Comparison of ENCODE assay signal across 12 cellular contexts in genomic region chr12:50579757-50580267, GRCh38.
A peak's percentile ranks its signal among the peaks of the same experiment; 100 is the strongest.
DNase-seq lines count a peak whose midpoint lies in the region; ATAC-seq and TF ChIP-seq lines count a peak whose summit lies in the region.
"Had no signal": no experiment of that assay in that cellular context is flagged by ENCODE, and none has a peak within 500 bp of the region (broad histone marks: within the 10 kb centered on the region; RNA-seq: fewer than 3 reads in every experiment).

No MANE protein-coding gene starts in this region.

- H3K4me2 ChIP-seq in HCT116 (ENCODE audit: low read length) (peak overlapping the region; percentile 31; the same call in 1 of the 2 replicates), SK-N-SH (0 out of 2 replicates have a peak overlapping the region, but pooled peaks have one; percentile 14)

- H4K20me1 ChIP-seq in HCT116 (ENCODE audit: insufficient read depth) (no peaks in the 10 kb centered on the region), SK-N-SH (ENCODE audit: insufficient read depth) (no peaks in the 10 kb centered on the region)

- TF ChIP-seq POLR2A in HCT116 (IDR thresholded peaks at IDR 0.05; ENCODE audit: borderline replicate concordance, extremely low read depth, insufficient read depth, insufficient read length), result no peak

- H3F3A ChIP-seq in SK-N-SH (replicated peaks; ENCODE audit: insufficient read depth), result peaks cover 43% of the 10 kb centered on the region

- H3K36me3 ChIP-seq in HCT116 (ENCODE audit: control insufficient read depth in 1 of 2, insufficient read depth in 2 of 2, low read length in 2 of 2) (no peaks in the 10 kb centered on the region), SK-N-SH (replicated peaks in 1 of 2; ENCODE audit: control insufficient read depth in 1 of 2, insufficient read depth in 2 of 2, low read length in 1 of 2) (no peaks in the 10 kb centered on the region), lower lobe of right lung (no peaks in the 10 kb centered on the region)
- H3K36me3 ChIP-seq: vagina had no signal

- no peak overlapping the region for H3K4me3 Mint-ChIP-seq in effector memory CD8-positive, alpha-beta T cell

- H2AFZ ChIP-seq in HCT116 (ENCODE audit: low read depth, low read length, poor library complexity, severe bottlenecking), result no peak overlapping the region
- no peak overlapping the region for H2AFZ ChIP-seq in SK-N-SH (ENCODE audit: low read depth)

- H3K4me1 ChIP-seq in HCT116 (ENCODE audit: control insufficient read depth in 1 of 2, insufficient read depth in 2 of 2, low read length in 2 of 2), result peaks cover 4 to 21% of the 10 kb centered on the region in 2 experiments; a peak in 3 of 4 replicates
- peaks cover 2 to 46% of the 10 kb centered on the region in 2 experiments for H3K4me1 ChIP-seq in SK-N-SH (ENCODE audit: control insufficient read depth in 1 of 2, insufficient read depth in 2 of 2, low read depth in 1 of 2, low read length in 1 of 2)
- peaks cover 45% of the 10 kb centered on the region for H3K4me1 ChIP-seq in lower lobe of right lung

- TF ChIP-seq CTCF in HCT116 (IDR thresholded peaks at IDR 0.05 in 2 of 3, conservative IDR thresholded peaks at IDR 0.05 in 1 of 3; ENCODE audit: borderline replicate concordance in 1 of 3, insufficient read depth in 1 of 3, low read depth in 2 of 3, low read length in 2 of 3) (no peak), SK-N-SH (IDR thresholded peaks at IDR 0.05) (no peak), lower lobe of right lung (IDR thresholded peaks at IDR 0.05) (no peak)

- H3K9ac ChIP-seq in HCT116 (ENCODE audit: low read length), result no peak overlapping the region
- H3K9ac ChIP-seq in SK-N-SH, result no peak overlapping the region

- no peak for TF ChIP-seq RAD21 in HCT116 (IDR thresholded peaks at IDR 0.05; ENCODE audit: low read depth)
- TF ChIP-seq RAD21 in SK-N-SH (IDR thresholded peaks at IDR 0.05; ENCODE audit: low read length), result no peak

- peaks cover 6 to 8% of the 10 kb centered on the region in 2 donors for H3K4me1 Mint-ChIP-seq in effector memory CD8-positive, alpha-beta T cell (ENCODE audit: low read depth in 2 of 2)

- H3K9me3 ChIP-seq in HCT116 (ENCODE audit: control insufficient read depth in 1 of 2, insufficient read depth in 1 of 2, low read depth in 1 of 2, low read length in 2 of 2) (no peaks in the 10 kb centered on the region), SK-N-SH (no peaks in the 10 kb centered on the region), lower lobe of right lung (no peaks in the 10 kb centered on the region)
- H3K9me3 ChIP-seq: vagina had no signal

- POLR2A ChIA-PET in HCT116 (lab: Charles Lee), result no interaction called here
- POLR2A ChIA-PET in SK-N-SH (lab: Yijun Ruan, JAX), result no interaction called here

- H3K9me3 Mint-ChIP-seq in effector memory CD8-positive, alpha-beta T cell, result no peaks in the 10 kb centered on the region

- H3K27ac ChIP-seq in HCT116 (ENCODE audit: low read depth, low read length), result no peak overlapping the region
- peak overlapping the region in 1 of 2 experiments; percentile 85; a peak in 2 of 4 replicates for H3K27ac ChIP-seq in SK-N-SH (ENCODE audit: low read depth in 2 of 2, low read length in 1 of 2)
- peak overlapping the region; percentile 18 for H3K27ac ChIP-seq in lower lobe of right lung
- H3K27ac ChIP-seq: vagina had no signal

- CTCF ChIA-PET in HCT116 (lab: Charles Lee) (no interaction called here), SK-N-SH (lab: Yijun Ruan, JAX) (interaction anchor here (0.9 to 1.3 kb wide), 2 partner anchors 58 to 75 kb away, joined by 3 to 4 read pairs; partner anchors contain the start of gene DIP2B)

- H3K79me2 ChIP-seq in HCT116 (ENCODE audit: insufficient read depth, low read length) (peaks cover 49% of the 10 kb centered on the region), SK-N-SH (ENCODE audit: insufficient read depth) (peaks cover 80% of the 10 kb centered on the region)

- H3K9me2 ChIP-seq in HCT116 (ENCODE audit: insufficient read depth) (no peaks in the 10 kb centered on the region), SK-N-SH (no peaks in the 10 kb centered on the region)

- H3K4me3 ChIP-seq in HCT116 (replicated peaks in 1 of 2; ENCODE audit: low read depth in 1 of 2, low read length in 2 of 2) (no peak overlapping the region), SK-N-SH (ENCODE audit: low read depth in 2 of 2, low read length in 1 of 2) (no peak overlapping the region), lower lobe of right lung (no peak overlapping the region)
- H3K4me3 ChIP-seq: vagina had no signal

- H3K27ac Mint-ChIP-seq in effector memory CD8-positive, alpha-beta T cell, result no peak overlapping the region

- DNase-seq in EL, result peak; percentile 23
- DNase-seq in HCT116 (ENCODE audit: low read depth, low spot score), result no peak
- DNase-seq in SK-N-SH, result no peak
- DNase-seq in lower lobe of right lung, result no peak
- no peak for DNase-seq in effector memory CD8-positive, alpha-beta T cell
- DNase-seq in NCI-H2107 treated with DMSO at 0.1 percent for 48 hours (lab: John Stamatoyannopoulos, UW; ENCODE audit: unreplicated experiment), result no peak
- DNase-seq: activated naive CD4-positive, alpha-beta T cell treated with anti-CD3 and anti-CD28 coated beads, Interleukin-2, amount 50 U/mL, for 16 hours; NCI-H2029; T-helper 1 cell had no signal

- no TSS peak for BruUV-seq in HCT116 (replicated peaks; lab: Mats Ljungman, UMichigan)

- ATAC-seq in HCT116, result no peak
- ATAC-seq in lower lobe of right lung, result peak; percentile 30 to 67
- no peak for ATAC-seq in HG03457 (IDR thresholded peaks at IDR 0.05; ENCODE audit: unreplicated experiment)
- no peak for ATAC-seq in effector memory CD8-positive, alpha-beta T cell (replicated peaks)
- ATAC-seq in HG03521 (IDR thresholded peaks at IDR 0.05; ENCODE audit: unreplicated experiment), result no peak

- H3K27me3 Mint-ChIP-seq in effector memory CD8-positive, alpha-beta T cell, result no peaks in the 10 kb centered on the region

- intact Hi-C loops in HCT116 (cut with micrococcal nuclease) (no loop called here), lower lobe of right lung (cut with DNase I) (no loop called here)

- 41% methylated on average over 1 of the region's 1 CpG for WGBS in SK-N-SH (ENCODE audit: low lambda C conversion rate)

- RAD21 ChIA-PET in HCT116 (lab: Charles Lee; ENCODE audit: low non-redundant PET in 1 of 2, low total read pairs in 2 of 2, uncharacterized antibody in 2 of 2, unreplicated experiment in 2 of 2), result no interaction called here

- H3K27me3 ChIP-seq in HCT116 (ENCODE audit: insufficient read depth, low read length) (no peaks in the 10 kb centered on the region), SK-N-SH (ENCODE audit: insufficient read depth) (no peaks in the 10 kb centered on the region), lower lobe of right lung (ENCODE audit: low read depth) (no peaks in the 10 kb centered on the region)
- H3K27me3 ChIP-seq: vagina had no signal

- no peak for TF ChIP-seq EP300 in SK-N-SH (IDR thresholded peaks at IDR 0.05; ENCODE audit: borderline replicate concordance in 1 of 2, low read depth in 1 of 2, low read length in 1 of 2)

- no peaks in the 10 kb centered on the region for H3K36me3 Mint-ChIP-seq in effector memory CD8-positive, alpha-beta T cell (ENCODE audit: insufficient read depth)

TF ChIP-seq in HCT116, 20 proteins besides CTCF, POLR2A, EP300 and RAD21:
- TF ChIP-seq CBX3 (IDR thresholded peaks at IDR 0.05; ENCODE audit: low read depth) (no peak), MAX (IDR thresholded peaks at IDR 0.05) (no peak), ELF1 (IDR thresholded peaks at IDR 0.05; ENCODE audit: borderline replicate concordance, low read depth) (no peak), TCF7L2 (IDR thresholded peaks at IDR 0.05; ENCODE audit: borderline replicate concordance, extremely low read depth, insufficient read depth, insufficient read length) (no peak), FOSL1 (IDR thresholded peaks at IDR 0.05; ENCODE audit: low read depth) (no peak)

TF ChIP-seq in SK-N-SH, 30 proteins besides CTCF, POLR2A, EP300 and RAD21:
- TF ChIP-seq MEF2A (IDR thresholded peaks at IDR 0.05; ENCODE audit: borderline replicate concordance, low read depth), result no peak
- TF ChIP-seq GATA2 (CRISPR knock-in tag; IDR thresholded peaks at IDR 0.05), result no peak
- no peak for TF ChIP-seq RXRA (IDR thresholded peaks at IDR 0.05; ENCODE audit: borderline replicate concordance, low read depth)

Comparison
In these comparisons a context has a peak if more than half of its experiments do, and no peak if none do; other contexts are left out.
1. ATAC-seq: peak in lower lobe of right lung (2 of 2); none in HCT116 (single experiment), HG03457 (single experiment), effector memory CD8-positive, alpha-beta T cell (single experiment) and HG03521 (single experiment).